In genomic region chr9:35070823-35071813, GRCh38 we compare ENCODE assay signal across 8 cellular contexts. TPM values are rescaled to one million over a fixed set of nuclear protein-coding genes. Genes with fewer than 3 reads are reported as not detected.
A peak's percentile ranks its signal among the peaks of the same experiment; 100 is the strongest.
DNase-seq lines count a peak whose midpoint lies in the region; ATAC-seq and TF ChIP-seq lines count a peak whose summit lies in the region.

No MANE protein-coding gene starts in this region.

- peak overlapping the region; percentile 90 for H3K23ac ChIP-seq in IMR-90 (ENCODE audit: low read depth, low read length)

- peak overlapping the region; percentile 97 for H2AK9ac ChIP-seq in IMR-90 (replicated peaks; ENCODE audit: low read depth, low read length, poor library complexity)

- no peak for TF ChIP-seq CTCF in IMR-90 (conservative IDR thresholded peaks at IDR 0.05; ENCODE audit: low read depth, low read length)
- no peak for TF ChIP-seq CTCF in cardiac fibroblast (IDR thresholded peaks at IDR 0.05; ENCODE audit: low read depth, low read length)

- H3K18ac ChIP-seq in IMR-90 (ENCODE audit: low read depth, low read length): peak overlapping the region; percentile 28; the same call in 1 of the 2 replicates

- H2BK120ac ChIP-seq in IMR-90 (ENCODE audit: low read depth, low read length): no peak overlapping the region; the same call in 1 of the 2 replicates

- H3K27ac ChIP-seq in BLaER1: peak overlapping the region; percentile 99
- peak overlapping the region; percentile 91 for H3K27ac ChIP-seq in IMR-90 (ENCODE audit: insufficient read depth, low read length)
- H3K27ac ChIP-seq in mesodermal cell (ENCODE audit: low read depth, low read length, severe bottlenecking): peak overlapping the region; percentile 100

- H2BK5ac ChIP-seq in IMR-90 (ENCODE audit: low read depth, low read length, poor library complexity, severe bottlenecking): peak overlapping the region; percentile 86

- peak overlapping the region; percentile 66 for H2AK5ac ChIP-seq in IMR-90 (ENCODE audit: low read depth, low read length)

- in situ Hi-C loops in IMR-90 (cut with MboI; ENCODE audit: low sequenced_read_pairs): no loop called here

- intact Hi-C loops in IMR-90 (cut with micrococcal nuclease): loop anchor here (2.0 to 10.0 kb wide), 2 partner anchors 76 to 306 kb away; no protein-coding TSS in a partner anchor

- dilution Hi-C loops in IMR-90 (cut with HindIII; ENCODE audit: low sequenced_read_pairs, unreplicated experiment): no loop called here

- BruUV-seq in IMR-90 (replicated peaks; lab: Mats Ljungman, UMichigan): TSS peak; percentile 50

- H4K91ac ChIP-seq in IMR-90 (ENCODE audit: insufficient read depth, low read depth, low read length): no peak overlapping the region

- H4K5ac ChIP-seq in IMR-90 (ENCODE audit: low read depth, low read length): peak overlapping the region; percentile 11; the same call in 1 of the 2 replicates

- no peak for TF ChIP-seq RAD21 in IMR-90 (IDR thresholded peaks at IDR 0.05; ENCODE audit: low read length)

- no peaks in the 10 kb centered on the region for H3K27me3 ChIP-seq in BLaER1
- no peaks in the 10 kb centered on the region for H3K27me3 ChIP-seq in IMR-90 (ENCODE audit: control insufficient read depth, insufficient read depth, low read length)

- H3K4me2 ChIP-seq in BLaER1 (peak overlapping the region; percentile 86), IMR-90 (ENCODE audit: low read depth, low read length) (peak overlapping the region; percentile 97)

- H3K9me3 ChIP-seq in BLaER1 (no peaks in the 10 kb centered on the region), IMR-90 (ENCODE audit: control insufficient read depth, insufficient read depth, low read length) (no peaks in the 10 kb centered on the region), mesodermal cell (ENCODE audit: control insufficient read depth, low read length) (no peaks in the 10 kb centered on the region)

- DNase-seq in IMR-90 (peak; percentile 46), cardiac fibroblast (ENCODE audit: low read depth in 2 of 2) (peak; percentile 29 to 62), iPS-NIHi11 (ENCODE audit: low spot score) (no peak)
- no peak for DNase-seq in stimulated activated CD8-positive, alpha-beta memory T cell treated with anti-CD3 and anti-CD28 coated beads, Interleukin-4, amount 100 ng/mL, for 48 hours

- H3K9me1 ChIP-seq in IMR-90 (ENCODE audit: insufficient read depth, low read length): peaks cover 30% of the 10 kb centered on the region

- H3K9ac ChIP-seq in BLaER1 (peak overlapping the region; percentile 99), IMR-90 (ENCODE audit: low read depth, low read length) (peak overlapping the region; percentile 82)

- CTCF ChIA-PET in IMR-90 (lab: Yijun Ruan, JAX): interaction anchor here (1.1 to 1.4 kb wide), 2 partner anchors 20 to 172 kb away, joined by 3 to 4 read pairs; no protein-coding TSS in a partner anchor

- H3K4me3 ChIP-seq in BLaER1 (peak overlapping the region; percentile 96), IMR-90 (ENCODE audit: insufficient read depth, low read depth, low read length) (peak overlapping the region; percentile 70), cardiac fibroblast (replicated peaks in 1 of 2; ENCODE audit: low read depth in 2 of 2, low read length in 2 of 2) (peak overlapping the region; percentile 77 to 94), mesodermal cell (ENCODE audit: extremely low read depth, insufficient read depth, low read length, poor library complexity, severe bottlenecking) (peak overlapping the region; percentile 94)

- H3K4me1 ChIP-seq in BLaER1 (peaks cover 24% of the 10 kb centered on the region), IMR-90 (ENCODE audit: control insufficient read depth, insufficient read depth, low read length) (peaks cover 12% of the 10 kb centered on the region), mesodermal cell (ENCODE audit: control insufficient read depth, insufficient read depth, low read length, poor library complexity, severe bottlenecking) (peaks cover 6% of the 10 kb centered on the region)

- peaks cover 71% of the 10 kb centered on the region for H3K36me3 ChIP-seq in BLaER1
- peaks cover 20% of the 10 kb centered on the region for H3K36me3 ChIP-seq in IMR-90 (ENCODE audit: control insufficient read depth, insufficient read depth, low read length)
- H3K36me3 ChIP-seq in mesodermal cell (ENCODE audit: control insufficient read depth, insufficient read depth, low read length): peaks cover 87% of the 10 kb centered on the region

- peak overlapping the region; percentile 86 for H3K4ac ChIP-seq in IMR-90 (ENCODE audit: low read depth, low read length)

- 3% methylated on average over 6 of the region's 20 CpGs; no CpG with 5 or more reads in 1 of the 2 experiments for WGBS in IMR-90 (ENCODE audit: extremely low coverage in 2 of 2, insufficient read length in 1 of 2), 2 experiments
- 0 to 1% methylated on average over 6 to 17 of the region's 20 CpGs for WGBS in mesodermal cell (ENCODE audit: insufficient coverage in 2 of 2), 2 experiments

- ATAC-seq in IMR-90 (ENCODE audit: low read depth) (no peak), GM19328 (IDR thresholded peaks at IDR 0.05; ENCODE audit: unreplicated experiment) (no peak), GM21786 (IDR thresholded peaks at IDR 0.05; ENCODE audit: unreplicated experiment) (no peak)

- H4K20me1 ChIP-seq in BLaER1: peaks cover 62% of the 10 kb centered on the region
- H4K20me1 ChIP-seq in IMR-90 (ENCODE audit: insufficient read depth, low read length): peaks cover 61% of the 10 kb centered on the region

- peak overlapping the region; percentile 80 for H3K56ac ChIP-seq in IMR-90 (ENCODE audit: extremely low read depth, insufficient read depth, low read length)

- no peak overlapping the region for H2BK15ac ChIP-seq in IMR-90 (ENCODE audit: low read depth, low read length)

- peaks cover 8 to 60% of the 10 kb centered on the region in 2 experiments for H3K79me1 ChIP-seq in IMR-90 (ENCODE audit: low read depth in 1 of 2, low read length in 2 of 2)

- H3K14ac ChIP-seq in IMR-90 (replicated peaks; ENCODE audit: low read depth, low read length): peak overlapping the region; percentile 80

- no peak for TF ChIP-seq POLR2A in IMR-90 (IDR thresholded peaks at IDR 0.05; ENCODE audit: low read depth, low read length)

- POLR2A ChIA-PET in IMR-90 (lab: Charles Lee; ENCODE audit: unreplicated experiment): interaction anchor here (0.6 to 1.0 kb wide), 6 partner anchors 8 to 151 kb away, joined by 4 to 17 read pairs (median 16); partner anchors contain the start of genes FANCG and STOML2

- H4K8ac ChIP-seq in IMR-90 (ENCODE audit: low read depth in 2 of 2, low read length in 2 of 2): peak overlapping the region; percentile 43 to 46; a peak in 2 of 4 replicates

- H2BK20ac ChIP-seq in IMR-90 (ENCODE audit: low read depth, low read length): no peak overlapping the region

- H2AFZ ChIP-seq in IMR-90 (replicated peaks; ENCODE audit: low read length, poor library complexity): peak overlapping the region; percentile 91

TF ChIP-seq in IMR-90, 13 proteins besides CTCF, POLR2A, EP300 and RAD21 (continues in another document):
- TF ChIP-seq ELK1 (IDR thresholded peaks at IDR 0.05; ENCODE audit: borderline replicate concordance, low read depth, low read length): no peak
- no peak for TF ChIP-seq FOS (IDR thresholded peaks at IDR 0.05; ENCODE audit: low read depth, low read length)
- TF ChIP-seq NFE2L2 (IDR thresholded peaks at IDR 0.05; ENCODE audit: low read depth, low read length): no peak
- no peak for TF ChIP-seq RFX5 (IDR thresholded peaks at IDR 0.05; ENCODE audit: low read depth, low read length)
- no peak for TF ChIP-seq MAFK (IDR thresholded peaks at IDR 0.05; ENCODE audit: low read depth, low read length)
- TF ChIP-seq SMC3 (IDR thresholded peaks at IDR 0.05; ENCODE audit: low read depth, low read length): no peak
- no peak for TF ChIP-seq CEBPB (IDR thresholded peaks at IDR 0.05; ENCODE audit: low read depth, low read length)
- TF ChIP-seq BHLHE40 (IDR thresholded peaks at IDR 0.05; ENCODE audit: low read depth, low read length): no peak

RNA-seq across cellular contexts. Expression of gene VCP, which starts 1.3 kb away (rescaled TPM):
- 492 and 516 TPM in 2 replicates for total RNA-seq in IMR-90 (2012; rRNA removed)
- polyA plus RNA-seq in IMR-90 (2012; rRNA removed): 291 and 292 TPM in 2 replicates
- polyA plus RNA-seq in IMR-90 (2012; cell fraction: cytosol; rRNA removed): 120 and 175 TPM in 2 replicates
- 208 and 316 TPM in 2 replicates for polyA plus RNA-seq in IMR-90 (2012; cell fraction: nucleus; rRNA removed; ENCODE audit: low replicate concordance)
- polyA plus RNA-seq in mesodermal cell (2013, experiment 1 of 2): 317 TPM
- polyA plus RNA-seq in mesodermal cell (2013, experiment 2 of 2): 288 TPM

RNA-seq across cellular contexts. Expression of gene FANCG, which starts 8.6 kb away (rescaled TPM):
- total RNA-seq in IMR-90 (2012; rRNA removed): 13.9 and 16.1 TPM in 2 replicates
- polyA plus RNA-seq in IMR-90 (2012; rRNA removed): 19.3 and 20.4 TPM in 2 replicates
- 7.4 and 21.5 TPM in 2 replicates for polyA plus RNA-seq in IMR-90 (2012; cell fraction: cytosol; rRNA removed)
- 58.3 and 59.6 TPM in 2 replicates for polyA plus RNA-seq in IMR-90 (2012; cell fraction: nucleus; rRNA removed; ENCODE audit: low replicate concordance)
- polyA plus RNA-seq in mesodermal cell (2013, experiment 1 of 2): 36.6 TPM
- 38.0 TPM for polyA plus RNA-seq in mesodermal cell (2013, experiment 2 of 2)

RNA-seq across cellular contexts. Expression of gene PIGO, which starts 25.3 kb away (rescaled TPM):
- total RNA-seq in IMR-90 (2012; rRNA removed): 8.1 and 9.3 TPM in 2 replicates
- polyA plus RNA-seq in IMR-90 (2012; rRNA removed): 17.9 and 18.2 TPM in 2 replicates
- 12.1 and 14.7 TPM in 2 replicates for polyA plus RNA-seq in IMR-90 (2012; cell fraction: cytosol; rRNA removed)
- 44.2 and 48.5 TPM in 2 replicates for polyA plus RNA-seq in IMR-90 (2012; cell fraction: nucleus; rRNA removed; ENCODE audit: low replicate concordance)
- 22.2 TPM for polyA plus RNA-seq in mesodermal cell (2013, experiment 1 of 2)
- 17.9 TPM for polyA plus RNA-seq in mesodermal cell (2013, experiment 2 of 2)

RNA-seq across cellular contexts. Expression of gene STOML2, which starts 31.8 kb away (rescaled TPM):
- total RNA-seq in IMR-90 (2012; rRNA removed): 232 and 250 TPM in 2 replicates
- polyA plus RNA-seq in IMR-90 (2012; rRNA removed): 177 and 179 TPM in 2 replicates
- 166 and 206 TPM in 2 replicates for polyA plus RNA-seq in IMR-90 (2012; cell fraction: cytosol; rRNA removed)
- polyA plus RNA-seq in IMR-90 (2012; cell fraction: nucleus; rRNA removed; ENCODE audit: low replicate concordance): 101 and 114 TPM in 2 replicates
- 136 TPM for polyA plus RNA-seq in mesodermal cell (2013, experiment 1 of 2)
- 120 TPM for polyA plus RNA-seq in mesodermal cell (2013, experiment 2 of 2)

RNA-seq across cellular contexts. Expression of gene ATOSB, which starts 44.5 kb away (rescaled TPM):
- 12.0 and 13.3 TPM in 2 replicates for total RNA-seq in IMR-90 (2012; rRNA removed)
- polyA plus RNA-seq in IMR-90 (2012; rRNA removed): 37.7 and 40.2 TPM in 2 replicates
- 26.8 and 29.7 TPM in 2 replicates for polyA plus RNA-seq in IMR-90 (2012; cell fraction: cytosol; rRNA removed)
- polyA plus RNA-seq in IMR-90 (2012; cell fraction: nucleus; rRNA removed; ENCODE audit: low replicate concordance): 47.1 and 62.1 TPM in 2 replicates
- polyA plus RNA-seq in mesodermal cell (2013, experiment 1 of 2): 35.3 TPM
- 29.5 TPM for polyA plus RNA-seq in mesodermal cell (2013, experiment 2 of 2)

Comparison
In these comparisons a context has a peak if more than half of its experiments do, and no peak if none do; other contexts are left out.
1. DNase-seq: peak in IMR-90 (single experiment) and cardiac fibroblast (2 of 2); none in stimulated activated CD8-positive, alpha-beta memory T cell treated with anti-CD3 and anti-CD28 coated beads, Interleukin-4, amount 100 ng/mL, for 48 hours (single experiment) and iPS-NIHi11 (single experiment).
2. Peak in every context shown above with its lines, with median percentiles within 50 percentile points of each other: H3K27ac ChIP-seq and H3K4me3 ChIP-seq.